Comparison of ENCODE assay signal across 28 cellular contexts in genomic region chr12:103498990-103499389, GRCh38. TPM values are rescaled to one million over a fixed set of nuclear protein-coding genes. Genes with fewer than 3 reads are reported as not detected.
A peak's percentile ranks its signal among the peaks of the same experiment; 100 is the strongest.
DNase-seq lines count a peak whose midpoint lies in the region; ATAC-seq and TF ChIP-seq lines count a peak whose summit lies in the region.
"Had no signal": no experiment of that assay in that cellular context is flagged by ENCODE, and none has a peak within 500 bp of the region (broad histone marks: within the 10 kb centered on the region; RNA-seq: fewer than 3 reads in every experiment).

No MANE protein-coding gene starts in this region.

- peaks cover 5% of the 10 kb centered on the region for H3K9me3 Mint-ChIP-seq in activated T-cell treated with anti-CD3 and anti-CD28 coated beads, Interleukin-2, amount 50 U/mL, for 24 hours
- peaks cover 7% of the 10 kb centered on the region for H3K9me3 Mint-ChIP-seq in stimulated activated memory B cell treated with anti-CD40 and anti-IgM and Interleukin-4, amounts not matched to agents 10 μg/mL and 1 μg/mL and 100 μg/mL, for 72 hours
- H3K9me3 Mint-ChIP-seq: effector memory CD8-positive, alpha-beta T cell had no signal

- H3K27me3 ChIP-seq in OCI-LY3 (ENCODE audit: low read depth, low read length) (no peaks in the 10 kb centered on the region), right cardiac atrium (ENCODE audit: control insufficient read depth, insufficient read depth) (no peaks in the 10 kb centered on the region)

- H3K4me3 ChIP-seq in OCI-LY3 (ENCODE audit: low read length) (peak overlapping the region; percentile 20; the same call in 1 of the 2 replicates), right cardiac atrium (ENCODE audit: low read length) (no peak overlapping the region)
- H3K4me3 ChIP-seq: SK-N-MC, tibial nerve had no signal

- H2AFZ ChIP-seq in OCI-LY3 (ENCODE audit: low read depth, low read length): no peak overlapping the region

- peak overlapping the region; percentile 82 for H3K27ac Mint-ChIP-seq in activated T-cell treated with anti-CD3 and anti-CD28 coated beads, Interleukin-2, amount 50 U/mL, for 24 hours
- H3K27ac Mint-ChIP-seq in stimulated activated memory B cell treated with anti-CD40 and anti-IgM and Interleukin-4, amounts not matched to agents 10 μg/mL and 1 μg/mL and 100 μg/mL, for 72 hours: peak overlapping the region; percentile 99
- H3K27ac Mint-ChIP-seq: effector memory CD8-positive, alpha-beta T cell had no signal

- H3K36me3 ChIP-seq in OCI-LY3 (replicated peaks; ENCODE audit: low read depth, low read length): peaks cover 5% of the 10 kb centered on the region
- H3K36me3 ChIP-seq: tibial nerve had no signal

- H3K27ac ChIP-seq in OCI-LY3 (ENCODE audit: low read length): peak overlapping the region; percentile 97
- no peak overlapping the region for H3K27ac ChIP-seq in right cardiac atrium (ENCODE audit: low read length)
- H3K27ac ChIP-seq: SK-N-MC, tibial nerve had no signal

- TF ChIP-seq CTCF in GM10266 (IDR thresholded peaks at IDR 0.05; ENCODE audit: control insufficient read depth, insufficient read depth, low read depth, missing control alignments) (no peak), OCI-LY3 (IDR thresholded peaks at IDR 0.05; ENCODE audit: low read depth, low read length) (no peak)

- H3K4me3 Mint-ChIP-seq in activated T-cell treated with anti-CD3 and anti-CD28 coated beads, Interleukin-2, amount 50 U/mL, for 24 hours: no peak overlapping the region
- peak overlapping the region; percentile 36 for H3K4me3 Mint-ChIP-seq in stimulated activated memory B cell treated with anti-CD40 and anti-IgM and Interleukin-4, amounts not matched to agents 10 μg/mL and 1 μg/mL and 100 μg/mL, for 72 hours
- H3K4me3 Mint-ChIP-seq: effector memory CD8-positive, alpha-beta T cell; naive thymus-derived CD8-positive, alpha-beta T cell had no signal

- peaks cover 6% of the 10 kb centered on the region; the same call in 1 of the 2 replicates for H3K9me3 ChIP-seq in OCI-LY3 (ENCODE audit: insufficient read depth, low read length)
- no peaks in the 10 kb centered on the region for H3K9me3 ChIP-seq in right cardiac atrium (ENCODE audit: control insufficient read depth, low read length)
- H3K9me3 ChIP-seq: Caco-2, tibial nerve had no signal

- WGBS in right cardiac atrium: 83% methylated on average over 2 of the region's 2 CpGs

- H3K36me3 Mint-ChIP-seq in activated T-cell treated with anti-CD3 and anti-CD28 coated beads, Interleukin-2, amount 50 U/mL, for 24 hours (ENCODE audit: low read depth): no peaks in the 10 kb centered on the region
- H3K36me3 Mint-ChIP-seq in stimulated activated memory B cell treated with anti-CD40 and anti-IgM and Interleukin-4, amounts not matched to agents 10 μg/mL and 1 μg/mL and 100 μg/mL, for 72 hours: no peaks in the 10 kb centered on the region

- ATAC-seq in stimulated activated memory B cell treated with anti-CD40 and anti-IgM and Interleukin-4, amounts not matched to agents 10 μg/mL and 1 μg/mL and 100 μg/mL, for 72 hours: peak; percentile 18
- no peak for ATAC-seq in right cardiac atrium
- ATAC-seq: effector memory CD8-positive, alpha-beta T cell; naive thymus-derived CD8-positive, alpha-beta T cell had no signal

- peaks cover 51% of the 10 kb centered on the region for H3K4me1 Mint-ChIP-seq in activated T-cell treated with anti-CD3 and anti-CD28 coated beads, Interleukin-2, amount 50 U/mL, for 24 hours (ENCODE audit: low read depth)
- H3K4me1 Mint-ChIP-seq in stimulated activated memory B cell treated with anti-CD40 and anti-IgM and Interleukin-4, amounts not matched to agents 10 μg/mL and 1 μg/mL and 100 μg/mL, for 72 hours: peaks cover 66% of the 10 kb centered on the region

- peak overlapping the region; percentile 82 for H3K9ac ChIP-seq in OCI-LY3 (ENCODE audit: low read length)

- no peaks in the 10 kb centered on the region for H4K20me1 ChIP-seq in OCI-LY3 (ENCODE audit: insufficient read depth, low read length)

- no peak for DNase-seq in activated T-cell treated with anti-CD3 and anti-CD28 coated beads, Interleukin-2, amount 50 U/mL, for 24 hours
- no peak for DNase-seq in activated T-cell treated with anti-CD3 and anti-CD28 coated beads, Interleukin-2, amount 50 U/mL, for 1 hour
- DNase-seq in GM10266 (ENCODE audit: extremely low spot score) (peak; percentile 40), DMS79 (lab: John Stamatoyannopoulos, UW) (no peak), right cardiac atrium (no peak)
- DNase-seq: ACHN; activated CD4-positive, CD25-positive, alpha-beta regulatory T cell treated with anti-CD3 and anti-CD28 coated beads, Interleukin-2, amount 50 U/mL, for 72 hours; activated gamma-delta T cell; Caco-2; effector memory CD8-positive, alpha-beta T cell; GDM1; head of caudate nucleus; MV-4-11; naive thymus-derived CD8-positive, alpha-beta T cell; NCI-H1694 had no signal

- intact Hi-C loops in right cardiac atrium (cut with DNase I): no loop called here

- H3K79me2 ChIP-seq in OCI-LY3 (ENCODE audit: low read length): no peaks in the 10 kb centered on the region

- H3K4me2 ChIP-seq in OCI-LY3 (ENCODE audit: low read length): peak overlapping the region; percentile 68

- peaks cover 41% of the 10 kb centered on the region for H3K27me3 Mint-ChIP-seq in activated T-cell treated with anti-CD3 and anti-CD28 coated beads, Interleukin-2, amount 50 U/mL, for 24 hours
- H3K27me3 Mint-ChIP-seq in stimulated activated memory B cell treated with anti-CD40 and anti-IgM and Interleukin-4, amounts not matched to agents 10 μg/mL and 1 μg/mL and 100 μg/mL, for 72 hours: no peaks in the 10 kb centered on the region

- H3K4me1 ChIP-seq in OCI-LY3 (ENCODE audit: low read length) (peaks cover 95% of the 10 kb centered on the region), right cardiac atrium (ENCODE audit: control insufficient read depth, insufficient read depth, low read length) (no peaks in the 10 kb centered on the region)
- H3K4me1 ChIP-seq: Caco-2 had no signal

RNA-seq across cellular contexts. Expression of gene C12orf42, which starts 3.2 kb away (rescaled TPM):
- total RNA-seq in right cardiac atrium: not detected
- not detected for polyA plus RNA-seq in right cardiac atrium
- total RNA-seq: bronchial epithelial cell, Caco-2, fibroblast of villous mesenchyme, H1, kidney epithelial cell, LHCN-M2, lower leg skin, NCI-H460 had no signal
- polyA plus RNA-seq: BJ, esophagus had no signal
